11 cellular contexts compared by ENCODE assay signal in the genomic region with DNA sequence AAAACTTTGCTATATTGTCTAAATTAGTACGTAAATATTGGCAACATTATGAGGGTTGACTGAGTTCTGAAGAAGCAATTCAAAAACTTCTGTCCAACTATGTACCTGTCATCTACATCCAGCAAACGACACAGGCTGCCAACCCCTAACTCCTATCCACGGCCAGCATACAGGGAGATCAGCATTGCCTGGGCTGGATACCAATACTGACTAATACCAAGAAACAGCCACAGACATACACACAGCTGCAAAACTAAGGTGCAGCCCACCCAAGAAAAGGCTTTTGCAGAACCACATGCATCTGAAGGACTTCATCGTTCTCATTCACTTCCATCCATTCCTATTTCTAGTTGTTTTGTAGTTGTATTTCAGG. TPM values are rescaled to one million over a fixed set of nuclear protein-coding genes. Genes with fewer than 3 reads are reported as not detected.
DNase-seq lines count a peak whose midpoint lies in the region; ATAC-seq and TF ChIP-seq lines count a peak whose summit lies in the region.
"Had no signal": no experiment of that assay in that cellular context is flagged by ENCODE, and none has a peak within 500 bp of the region (broad histone marks: within the 10 kb centered on the region; RNA-seq: fewer than 3 reads in every experiment).

No MANE protein-coding gene starts in this region.

- H3K27me3 Mint-ChIP-seq in CD8-positive, alpha-beta T cell (ENCODE audit: low read depth) = no peaks in the 10 kb centered on the region
- no peaks in the 10 kb centered on the region for H3K27me3 Mint-ChIP-seq in endodermal cell (ENCODE audit: insufficient read depth)
- no peaks in the 10 kb centered on the region for H3K27me3 Mint-ChIP-seq in nephron (ENCODE audit: low read depth)

- TF ChIP-seq CTCF in CD8-positive, alpha-beta T cell (IDR thresholded peaks at IDR 0.05) = no peak
- TF ChIP-seq CTCF in LNCaP clone FGC (IDR thresholded peaks at IDR 0.05; ENCODE audit: control insufficient read depth, extremely low read depth, insufficient read depth) = no peak
- TF ChIP-seq CTCF in endodermal cell (conservative IDR thresholded peaks at IDR 0.05) = no peak
- no peak for TF ChIP-seq CTCF in nephron (IDR thresholded peaks at IDR 0.05; ENCODE audit: unreplicated experiment in 3 of 3)

- no peak for DNase-seq in CD8-positive, alpha-beta T cell
- DNase-seq in LNCaP clone FGC (ENCODE audit: low read depth) (no peak), endodermal cell (no peak), islet precursor cell (no peak), cerebellar cortex (ENCODE audit: low spot score) (no peak), NCI-H2227 treated with DMSO at 0.1 percent for 48 hours (lab: John Stamatoyannopoulos, UW) (no peak)
- DNase-seq: activated CD4-positive, CD25-positive, alpha-beta regulatory T cell treated with anti-CD3 and anti-CD28 coated beads, Interleukin-2, amount 50 U/mL, for 72 hours; hippocampal formation; MM.1S had no signal

- H3K27ac Mint-ChIP-seq in CD8-positive, alpha-beta T cell = peak overlapping the region; percentile 62
- H3K27ac Mint-ChIP-seq in endodermal cell = peak overlapping the region; percentile 79
- peak overlapping the region; percentile 31 to 77 (median 32) for H3K27ac Mint-ChIP-seq in nephron

- peak overlapping the region; percentile 27 for H3K9ac ChIP-seq in endodermal cell (ENCODE audit: extremely low read depth, low read length, poor library complexity, severe bottlenecking)

- no peaks in the 10 kb centered on the region for H3K27me3 ChIP-seq in CD8-positive, alpha-beta T cell (ENCODE audit: insufficient read depth, low read length)
- H3K27me3 ChIP-seq in endodermal cell (ENCODE audit: control insufficient read depth, insufficient read depth, low read length, poor library complexity, severe bottlenecking) = no peaks in the 10 kb centered on the region

- H3K9me3 Mint-ChIP-seq in CD8-positive, alpha-beta T cell = no peaks in the 10 kb centered on the region
- H3K9me3 Mint-ChIP-seq in endodermal cell (no peaks in the 10 kb centered on the region), nephron (no peaks in the 10 kb centered on the region)

- H3K4me3 ChIP-seq in CD8-positive, alpha-beta T cell (ENCODE audit: low read depth, low read length) = no peak overlapping the region
- H3K4me3 ChIP-seq in LNCaP clone FGC (ENCODE audit: low read depth, low read length) (peak overlapping the region; percentile 92), endodermal cell (ENCODE audit: low read length) (peak overlapping the region; percentile 89)

- peaks cover 42% of the 10 kb centered on the region for H3K36me3 Mint-ChIP-seq in CD8-positive, alpha-beta T cell
- H3K36me3 Mint-ChIP-seq in endodermal cell (ENCODE audit: low read depth) = peaks cover 26% of the 10 kb centered on the region
- H3K36me3 Mint-ChIP-seq in nephron (ENCODE audit: low read depth) = peaks cover 21% of the 10 kb centered on the region

- CTCF ChIA-PET in CD8-positive, alpha-beta T cell (lab: Charles Lee) = interaction anchor here (1.3 to 8.1 kb wide), 5 partner anchors 9 to 103 kb away, joined by 3 to 80 read pairs (median 12); no protein-coding TSS in a partner anchor

- no peak for ATAC-seq in CD8-positive, alpha-beta T cell
- ATAC-seq in GM19463 (IDR thresholded peaks at IDR 0.05; ENCODE audit: unreplicated experiment) = no peak

- H3K27ac ChIP-seq in CD8-positive, alpha-beta T cell (ENCODE audit: low read depth, low read length) = no peak overlapping the region
- H3K27ac ChIP-seq in endodermal cell (ENCODE audit: low read depth, low read length) = no peak overlapping the region

- H3K4me1 Mint-ChIP-seq in CD8-positive, alpha-beta T cell (ENCODE audit: low read depth) = peaks cover 56% of the 10 kb centered on the region
- peaks cover 35% of the 10 kb centered on the region for H3K4me1 Mint-ChIP-seq in endodermal cell
- peaks cover 42% of the 10 kb centered on the region for H3K4me1 Mint-ChIP-seq in nephron

- peak overlapping the region; percentile 97 for H3K4me3 Mint-ChIP-seq in CD8-positive, alpha-beta T cell
- H3K4me3 Mint-ChIP-seq in endodermal cell (peak overlapping the region; percentile 89), nephron (peak overlapping the region; percentile 98 to 100 (median 99))

- H3K36me3 ChIP-seq in CD8-positive, alpha-beta T cell (ENCODE audit: insufficient read depth, low read length) = peaks cover 12% of the 10 kb centered on the region
- H3K36me3 ChIP-seq in endodermal cell (ENCODE audit: control insufficient read depth, insufficient read depth, low read length) = peaks cover 33% of the 10 kb centered on the region

- POLR2A ChIA-PET in CD8-positive, alpha-beta T cell (lab: Charles Lee) = no interaction called here

- H3K4me1 ChIP-seq in CD8-positive, alpha-beta T cell (ENCODE audit: insufficient read depth, low read length) = peaks cover 25% of the 10 kb centered on the region
- H3K4me1 ChIP-seq in endodermal cell (ENCODE audit: control insufficient read depth, insufficient read depth, low read length) = peaks cover 9% of the 10 kb centered on the region

- intact Hi-C loops in CD8-positive, alpha-beta T cell (cut with DNase I, micrococcal nuclease) = loop anchor here (5.0 to 10.0 kb wide), 7 partner anchors 48 to 832 kb away; a partner anchor contains a TSS

- WGBS in endodermal cell (ENCODE audit: insufficient coverage in 1 of 2, insufficient read length in 1 of 2), 2 experiments = 16 to 28% methylated on average over 2 of the region's 4 CpGs

- no peaks in the 10 kb centered on the region for H3K9me3 ChIP-seq in CD8-positive, alpha-beta T cell (ENCODE audit: low read length)
- H3K9me3 ChIP-seq in endodermal cell (ENCODE audit: control insufficient read depth, low read length) = no peaks in the 10 kb centered on the region

RNA-seq across cellular contexts. Expression of a gene that starts 2.0 kb away (rescaled TPM):
- 10 to 100 TPM; 37.0 to 39.8 TPM for total RNA-seq in CD8-positive, alpha-beta T cell
- total RNA-seq in endodermal cell = 10 to 100 TPM; 68.4 to 77.6 TPM
- polyA plus RNA-seq in endodermal cell (2013, experiment 1 of 2) = 60.0 TPM
- polyA plus RNA-seq in endodermal cell (2013, experiment 2 of 2) = 50.1 TPM

RNA-seq across cellular contexts. Expression of a gene that starts 2.4 kb away (rescaled TPM):
- total RNA-seq in CD8-positive, alpha-beta T cell = 10 to 100 TPM in 1 of 2 experiments, 1 to 10 TPM in 1; 9.1 to 10.3 TPM
- total RNA-seq in endodermal cell = 10 to 100 TPM; 25.3 to 33.4 TPM
- polyA plus RNA-seq in endodermal cell (2013, experiment 1 of 2) = 17.1 TPM
- 15.9 TPM for polyA plus RNA-seq in endodermal cell (2013, experiment 2 of 2)

RNA-seq across cellular contexts. Expression of a gene that starts 17.9 kb away (rescaled TPM):
- total RNA-seq in CD8-positive, alpha-beta T cell = 1 to 10 TPM; 2.2 to 2.6 TPM
- under 1 TPM; 0.62 to 0.66 TPM for total RNA-seq in endodermal cell
- polyA plus RNA-seq in endodermal cell (2013, experiment 1 of 2) = 0.53 TPM
- polyA plus RNA-seq in endodermal cell (2013, experiment 2 of 2) = 0.54 TPM
